31 cellular contexts compared by ENCODE assay signal in genomic region chr5:154644745-154645411, GRCh38.
"Had no signal": no experiment of that assay in that cellular context is flagged by ENCODE, and none has a peak within 500 bp of the region (broad histone marks: within the 10 kb centered on the region; RNA-seq: fewer than 3 reads in every experiment).

No MANE protein-coding gene starts in this region.

- DNase-seq: activated CD4-positive, alpha-beta T cell treated with anti-CD3 and anti-CD28 coated beads, Interleukin-2, amount 10 ng/mL, durations not matched to agents 7 days and 5 days; activated CD4-positive, alpha-beta T cell treated with anti-CD3 and anti-CD28 coated beads, Interleukin-2, amount 50 U/mL, for 48 hours; activated CD8-positive, alpha-beta T cell treated with anti-CD3 and anti-CD28 coated beads, Interleukin-2, amount 10 ng/mL, durations not matched to agents 7 days and 5 days; activated gamma-delta T cell; activated naive CD4-positive, alpha-beta T cell treated with Interleukin-2 at 50 U/mL for 16 hours; activated naive CD8-positive, alpha-beta T cell treated with anti-CD3 and anti-CD28 coated beads, Interleukin-2, amount 10 ng/mL, durations not matched to agents 7 days and 5 days; activated T-cell treated with anti-CD3 and anti-CD28 coated beads, Interleukin-2, amount 50 U/mL, for 24 hours; amygdala; NCI-H1092 treated with DMSO at 0.1 percent for 48 hours; NCI-H1417; NCI-H146; NCI-H187; NCI-H2029 treated with DMSO at 0.1 percent for 48 hours; NCI-H2107; NCI-H2171; NCI-H510A; NCI-H526; NCI-H748 treated with DMSO at 0.1 percent for 48 hours; NK-92 treated with Interleukin-12 subunit alpha and Interleukin-12 subunit beta, amount 100 ng/mL, for 24 hours; PC-3; Peyer's patch; RPMI8226; SHP77 treated with DMSO at 0.1 percent for 48 hours; SK-N-SH had no signal

- H3K27ac ChIP-seq: ascending aorta, cardiac muscle cell, Peyer's patch, SJSA1 had no signal

- H3K36me3 ChIP-seq: ascending aorta, cardiac muscle cell, Peyer's patch, SJSA1 had no signal

- H3K4me3 ChIP-seq: ascending aorta, cardiac muscle cell, Peyer's patch, SJSA1 had no signal

- ATAC-seq: activated CD8-positive, alpha-beta T cell treated with anti-CD3 and anti-CD28 coated beads, Interleukin-2, amount 10 ng/mL, durations not matched to agents 7 days and 5 days; PC-3 had no signal

- H3K9ac ChIP-seq: SK-N-SH had no signal

- H3K4me1 ChIP-seq: SJSA1 had no signal

- H3K4me2 ChIP-seq: SK-N-SH had no signal

- H3K36me3 Mint-ChIP-seq: activated naive CD8-positive, alpha-beta T cell treated with anti-CD3 and anti-CD28 coated beads, Interleukin-2, amount 10 ng/mL, durations not matched to agents 7 days and 5 days had no signal

- H3K4me3 Mint-ChIP-seq: activated CD4-positive, alpha-beta T cell treated with anti-CD3 and anti-CD28 coated beads, Interleukin-2, amount 10 ng/mL, durations not matched to agents 7 days and 5 days; activated CD8-positive, alpha-beta T cell treated with anti-CD3 and anti-CD28 coated beads, Interleukin-2, amount 10 ng/mL, durations not matched to agents 7 days and 5 days; activated naive CD4-positive, alpha-beta T cell treated with anti-CD3 and anti-CD28 coated beads, Interleukin-2, amount 50 U/mL, for 24 hours; activated naive CD8-positive, alpha-beta T cell treated with anti-CD3 and anti-CD28 coated beads, Interleukin-2, amount 10 ng/mL, durations not matched to agents 7 days and 5 days; activated T-cell treated with anti-CD3 and anti-CD28 coated beads, Interleukin-2, amount 50 U/mL, for 24 hours; T-helper 1 cell treated with Interleukin-12 subunit alpha and Interleukin-12 subunit beta and Interleukin-4 antibody, amounts not matched to agents 30 μg/mL and 1 μg/mL, for 36 hours; T-helper 2 cell treated with Interferon-gamma antibody and Interleukin-4, amounts not matched to agents 5 μg/mL and 100 μg/mL, for 36 hours had no signal

- H3K27me3 ChIP-seq: ascending aorta, cardiac muscle cell, Peyer's patch had no signal

- H3K27ac Mint-ChIP-seq: activated CD4-positive, alpha-beta T cell treated with anti-CD3 and anti-CD28 coated beads, Interleukin-2, amount 10 ng/mL, durations not matched to agents 7 days and 5 days; activated CD8-positive, alpha-beta T cell treated with anti-CD3 and anti-CD28 coated beads, Interleukin-2, amount 10 ng/mL, durations not matched to agents 7 days and 5 days; activated naive CD4-positive, alpha-beta T cell treated with anti-CD3 and anti-CD28 coated beads, Interleukin-2, amount 50 U/mL, for 24 hours; activated naive CD8-positive, alpha-beta T cell treated with anti-CD3 and anti-CD28 coated beads, Interleukin-2, amount 10 ng/mL, durations not matched to agents 7 days and 5 days; activated T-cell treated with anti-CD3 and anti-CD28 coated beads, Interleukin-2, amount 50 U/mL, for 24 hours; activated T-helper 2 cell treated with anti-CD3 and anti-CD28 coated beads, Interferon-gamma antibody, Interleukin-2, Interleukin-4, amounts not matched to agents 10 μg/mL and 5 μg/mL and 100 μg/mL, durations not matched to agents 14 hours and 24 hours and 36 hours; T-helper 1 cell treated with Interleukin-12 subunit alpha and Interleukin-12 subunit beta and Interleukin-4 antibody, amounts not matched to agents 30 μg/mL and 1 μg/mL, for 36 hours; T-helper 2 cell treated with Interferon-gamma antibody and Interleukin-4, amounts not matched to agents 5 μg/mL and 100 μg/mL, for 36 hours had no signal

- H3K9me3 ChIP-seq: ascending aorta, SJSA1, SK-N-SH had no signal
